In the genomic region with DNA sequence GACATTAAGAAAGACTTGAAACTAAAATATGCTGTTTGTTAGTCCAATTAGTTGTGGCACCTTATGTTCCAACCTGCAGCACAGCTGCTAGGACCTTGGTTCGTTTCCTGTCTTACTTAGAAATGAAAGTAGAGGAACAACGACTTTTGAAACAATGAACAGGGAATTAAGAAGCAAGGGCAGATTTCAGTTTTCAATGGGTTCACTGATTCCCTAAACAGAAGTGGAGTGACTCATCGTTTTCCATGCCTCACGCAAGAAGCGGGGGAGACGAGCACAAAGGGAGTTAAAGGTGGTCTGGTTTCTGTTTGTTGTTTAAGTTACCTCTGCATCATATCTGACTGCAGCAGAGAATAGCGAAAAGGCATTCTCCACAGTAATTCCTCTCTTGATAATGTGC, we compare ENCODE assay signal across 1 cellular context.
TF ChIP-seq lines count a peak whose summit lies in the region.

No MANE protein-coding gene starts in this region.

TF ChIP-seq in GM12878, 131 proteins besides CTCF, POLR2A, EP300 and RAD21:
- TF ChIP-seq JUNB (IDR thresholded peaks at IDR 0.05) (no peak), IKZF2 (IDR thresholded peaks at IDR 0.05) (peak in 1 of 2 experiments; percentile 41; a peak in 1 of 4 replicates), SRF (IDR thresholded peaks at IDR 0.05; ENCODE audit: low read depth in 2 of 2, low read length in 2 of 2) (no peak), RBBP5 (conservative IDR thresholded peaks at IDR 0.05) (no peak), EED (IDR thresholded peaks at IDR 0.05; ENCODE audit: low read depth) (0 out of 2 replicates have a peak, but pooled peaks have one; percentile 30), MLLT1 (IDR thresholded peaks at IDR 0.05) (no peak), NFIC (IDR thresholded peaks at IDR 0.05; ENCODE audit: low read depth, low read length) (no peak)
- TF ChIP-seq, protein P1, sequence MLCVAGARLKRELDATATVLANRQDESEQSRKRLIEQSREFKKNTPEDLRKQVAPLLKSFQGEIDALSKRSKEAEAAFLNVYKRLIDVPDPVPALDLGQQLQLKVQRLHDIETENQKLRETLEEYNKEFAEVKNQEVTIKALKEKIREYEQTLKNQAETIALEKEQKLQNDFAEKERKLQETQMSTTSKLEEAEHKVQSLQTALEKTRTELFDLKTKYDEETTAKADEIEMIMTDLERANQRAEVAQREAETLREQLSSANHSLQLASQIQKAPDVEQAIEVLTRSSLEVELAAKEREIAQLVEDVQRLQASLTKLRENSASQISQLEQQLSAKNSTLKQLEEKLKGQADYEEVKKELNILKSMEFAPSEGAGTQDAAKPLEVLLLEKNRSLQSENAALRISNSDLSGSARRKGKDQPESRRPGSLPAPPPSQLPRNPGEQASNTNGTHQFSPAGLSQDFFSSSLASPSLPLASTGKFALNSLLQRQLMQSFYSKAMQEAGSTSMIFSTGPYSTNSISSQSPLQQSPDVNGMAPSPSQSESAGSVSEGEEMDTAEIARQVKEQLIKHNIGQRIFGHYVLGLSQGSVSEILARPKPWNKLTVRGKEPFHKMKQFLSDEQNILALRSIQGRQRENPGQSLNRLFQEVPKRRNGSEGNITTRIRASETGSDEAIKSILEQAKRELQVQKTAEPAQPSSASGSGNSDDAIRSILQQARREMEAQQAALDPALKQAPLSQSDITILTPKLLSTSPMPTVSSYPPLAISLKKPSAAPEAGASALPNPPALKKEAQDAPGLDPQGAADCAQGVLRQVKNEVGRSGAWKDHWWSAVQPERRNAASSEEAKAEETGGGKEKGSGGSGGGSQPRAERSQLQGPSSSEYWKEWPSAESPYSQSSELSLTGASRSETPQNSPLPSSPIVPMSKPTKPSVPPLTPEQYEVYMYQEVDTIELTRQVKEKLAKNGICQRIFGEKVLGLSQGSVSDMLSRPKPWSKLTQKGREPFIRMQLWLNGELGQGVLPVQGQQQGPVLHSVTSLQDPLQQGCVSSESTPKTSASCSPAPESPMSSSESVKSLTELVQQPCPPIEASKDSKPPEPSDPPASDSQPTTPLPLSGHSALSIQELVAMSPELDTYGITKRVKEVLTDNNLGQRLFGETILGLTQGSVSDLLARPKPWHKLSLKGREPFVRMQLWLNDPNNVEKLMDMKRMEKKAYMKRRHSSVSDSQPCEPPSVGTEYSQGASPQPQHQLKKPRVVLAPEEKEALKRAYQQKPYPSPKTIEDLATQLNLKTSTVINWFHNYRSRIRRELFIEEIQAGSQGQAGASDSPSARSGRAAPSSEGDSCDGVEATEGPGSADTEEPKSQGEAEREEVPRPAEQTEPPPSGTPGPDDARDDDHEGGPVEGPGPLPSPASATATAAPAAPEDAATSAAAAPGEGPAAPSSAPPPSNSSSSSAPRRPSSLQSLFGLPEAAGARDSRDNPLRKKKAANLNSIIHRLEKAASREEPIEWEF (IDR thresholded peaks at IDR 0.05; ENCODE audit: insufficient replicate concordance, low read depth, low read length): no peak
